16 cellular contexts compared by ENCODE assay signal in genomic region chr17:48486557-48486956, GRCh38. TPM values are rescaled to one million over a fixed set of nuclear protein-coding genes. Genes with fewer than 3 reads are reported as not detected.
DNase-seq lines count a peak whose midpoint lies in the region; ATAC-seq and TF ChIP-seq lines count a peak whose summit lies in the region.
"Had no signal": no experiment of that assay in that cellular context is flagged by ENCODE, and none has a peak within 500 bp of the region (broad histone marks: within the 10 kb centered on the region; RNA-seq: fewer than 3 reads in every experiment).

No MANE protein-coding gene starts in this region.

- peak overlapping the region in 1 of 2 experiments; percentile 75; a peak in 2 of 4 replicates for H4K8ac ChIP-seq in IMR-90 (ENCODE audit: low read depth in 2 of 2, low read length in 2 of 2)

- H3K4me3 ChIP-seq in IMR-90 (ENCODE audit: insufficient read depth, low read depth, low read length) (no peak overlapping the region), astrocyte of the spinal cord (ENCODE audit: low read depth, low read length) (no peak overlapping the region)
- H3K4me3 ChIP-seq: gastrocnemius medialis, Peyer's patch had no signal

- peak overlapping the region; percentile 91 for H2BK120ac ChIP-seq in IMR-90 (ENCODE audit: low read depth, low read length)

- WGBS in IMR-90 (ENCODE audit: extremely low coverage in 2 of 2, insufficient read length in 1 of 2), 2 experiments = 0% methylated on average over 4 of the region's 5 CpGs; no CpG with 5 or more reads in 1 of the 2 experiments

- H3K4ac ChIP-seq in IMR-90 (ENCODE audit: low read depth, low read length) = peak overlapping the region; percentile 85

- peak overlapping the region; percentile 79 for H2AK5ac ChIP-seq in IMR-90 (ENCODE audit: low read depth, low read length)

- peak overlapping the region; percentile 2; the same call in 1 of the 2 replicates for H3K27ac ChIP-seq in IMR-90 (ENCODE audit: insufficient read depth, low read length)
- H3K27ac ChIP-seq: gastrocnemius medialis, Peyer's patch had no signal

- H4K5ac ChIP-seq in IMR-90 (ENCODE audit: low read depth, low read length) = no peak overlapping the region

- peaks cover 0 to 30% of the 10 kb centered on the region in 2 experiments; a peak in 2 of 4 replicates for H3K79me1 ChIP-seq in IMR-90 (ENCODE audit: low read depth in 1 of 2, low read length in 2 of 2)

- H2AFZ ChIP-seq in IMR-90 (replicated peaks; ENCODE audit: low read length, poor library complexity) = peak overlapping the region; percentile 41

- peak overlapping the region; percentile 91; the same call in 2 of the 3 replicates for H2BK15ac ChIP-seq in IMR-90 (ENCODE audit: low read depth, low read length)

- H2AK9ac ChIP-seq in IMR-90 (replicated peaks; ENCODE audit: low read depth, low read length, poor library complexity) = peak overlapping the region; percentile 45

- H3K27me3 ChIP-seq in IMR-90 (ENCODE audit: control insufficient read depth, insufficient read depth, low read length) = no peaks in the 10 kb centered on the region
- H3K27me3 ChIP-seq: Peyer's patch had no signal

- peak overlapping the region; percentile 51; the same call in 1 of the 2 replicates for H3K56ac ChIP-seq in IMR-90 (ENCODE audit: extremely low read depth, insufficient read depth, low read length)

- POLR2A ChIA-PET in IMR-90 (lab: Charles Lee; ENCODE audit: unreplicated experiment) = no interaction called here

- CTCF ChIA-PET in IMR-90 (lab: Yijun Ruan, JAX) = interaction anchor here (0.6 to 1.2 kb wide), 7 partner anchors 9 to 135 kb away, joined by 3 to 10 read pairs (median 5); partner anchors contain the start of gene HOXB5

- peak; percentile 9 for TF ChIP-seq CTCF in AG09319 (IDR thresholded peaks at IDR 0.05; ENCODE audit: low read depth, low read length)
- TF ChIP-seq CTCF in IMR-90 (conservative IDR thresholded peaks at IDR 0.05; ENCODE audit: low read depth, low read length) = peak; percentile 71
- TF ChIP-seq CTCF in astrocyte of the spinal cord (IDR thresholded peaks at IDR 0.05; ENCODE audit: low read depth, low read length) = peak; percentile 51

- TF ChIP-seq RAD21 in IMR-90 (IDR thresholded peaks at IDR 0.05; ENCODE audit: low read length) = peak; percentile 78

- H3K14ac ChIP-seq in IMR-90 (replicated peaks; ENCODE audit: low read depth, low read length) = peak overlapping the region; percentile 82

- peak overlapping the region; percentile 69 for H2BK5ac ChIP-seq in IMR-90 (ENCODE audit: low read depth, low read length, poor library complexity, severe bottlenecking)

- in situ Hi-C loops in IMR-90 (cut with MboI; ENCODE audit: low sequenced_read_pairs) (no loop called here), astrocyte of the spinal cord (cut with HindIII; ENCODE audit: low sequenced_read_pairs) (no loop called here)

- intact Hi-C loops in IMR-90 (cut with micrococcal nuclease) = no loop called here

- peak overlapping the region; percentile 47; the same call in 1 of the 2 replicates for H3K18ac ChIP-seq in IMR-90 (ENCODE audit: low read depth, low read length)

- peak; percentile 52 for DNase-seq in AG09319 (ENCODE audit: extremely low read depth, low read depth)
- peak; percentile 100 for DNase-seq in IMR-90
- peak; percentile 99 for DNase-seq in astrocyte of the spinal cord (ENCODE audit: low read depth, low spot score)
- DNase-seq in kidney glomerular epithelial cell (lab: John Stamatoyannopoulos, UW) = peak; percentile 92
- DNase-seq in activated naive CD4-positive, alpha-beta T cell treated with Interleukin-2 at 50 U/mL for 16 hours = no peak
- no peak for DNase-seq in NCI-H345 (lab: John Stamatoyannopoulos, UW)
- DNase-seq: activated CD4-positive, alpha-beta T cell treated with anti-CD3 and anti-CD28 coated beads, Interleukin-2, amount 10 ng/mL, durations not matched to agents 24 days and 14 days; activated naive CD8-positive, alpha-beta T cell treated with anti-CD3 and anti-CD28 coated beads, Interleukin-2, amount 10 ng/mL, durations not matched to agents 7 days and 5 days; CD8-positive, alpha-beta T cell; gastrocnemius medialis; naive B cell; NCI-H146; Peyer's patch had no signal

- BruUV-seq in IMR-90 (replicated peaks; lab: Mats Ljungman, UMichigan) = no TSS peak

- H3K23ac ChIP-seq in IMR-90 (ENCODE audit: low read depth, low read length) = peak overlapping the region; percentile 69

- peak overlapping the region; percentile 19; the same call in 1 of the 2 replicates for H3K4me2 ChIP-seq in IMR-90 (ENCODE audit: low read depth, low read length)

- TF ChIP-seq POLR2A in IMR-90 (IDR thresholded peaks at IDR 0.05; ENCODE audit: low read depth, low read length) = 0 out of 2 replicates have a peak, but pooled peaks have one; percentile 25

- dilution Hi-C loops in IMR-90 (cut with HindIII; ENCODE audit: low sequenced_read_pairs, unreplicated experiment) = no loop called here

- H3K9me3 ChIP-seq in IMR-90 (ENCODE audit: control insufficient read depth, insufficient read depth, low read length) = no peaks in the 10 kb centered on the region
- H3K9me3 ChIP-seq: gastrocnemius medialis, Peyer's patch had no signal

- H3K36me3 ChIP-seq in IMR-90 (ENCODE audit: control insufficient read depth, insufficient read depth, low read length) = no peaks in the 10 kb centered on the region
- H3K36me3 ChIP-seq: gastrocnemius medialis, Peyer's patch had no signal

- ATAC-seq in IMR-90 (ENCODE audit: low read depth) = peak; percentile 73
- no peak for ATAC-seq in HG02938 (IDR thresholded peaks at IDR 0.05; ENCODE audit: unreplicated experiment)
- no peak for ATAC-seq in HG03139 (IDR thresholded peaks at IDR 0.05; ENCODE audit: unreplicated experiment)
- ATAC-seq: CD8-positive, alpha-beta T cell had no signal

- H2BK20ac ChIP-seq in IMR-90 (ENCODE audit: low read depth, low read length) = peak overlapping the region; percentile 91

- H4K91ac ChIP-seq in IMR-90 (ENCODE audit: insufficient read depth, low read depth, low read length) = peak overlapping the region; percentile 63

- peaks cover 22% of the 10 kb centered on the region for H3K4me1 ChIP-seq in IMR-90 (ENCODE audit: control insufficient read depth, insufficient read depth, low read length)
- H3K4me1 ChIP-seq: gastrocnemius medialis had no signal

- H3K9ac ChIP-seq in IMR-90 (ENCODE audit: low read depth, low read length) = no peak overlapping the region

- peaks cover 8% of the 10 kb centered on the region; the same call in 1 of the 2 replicates for H4K20me1 ChIP-seq in IMR-90 (ENCODE audit: insufficient read depth, low read length)

- H3K9me1 ChIP-seq in IMR-90 (ENCODE audit: insufficient read depth, low read length) = peaks cover 18% of the 10 kb centered on the region

TF ChIP-seq in IMR-90, 13 proteins besides CTCF, POLR2A, EP300 and RAD21:
- TF ChIP-seq MAFK (IDR thresholded peaks at IDR 0.05; ENCODE audit: low read depth, low read length) (no peak), RCOR1 (IDR thresholded peaks at IDR 0.05; ENCODE audit: insufficient replicate concordance, low read length) (no peak), BHLHE40 (IDR thresholded peaks at IDR 0.05; ENCODE audit: low read depth, low read length) (peak; percentile 87), RFX5 (IDR thresholded peaks at IDR 0.05; ENCODE audit: low read depth, low read length) (no peak), NFE2L2 (IDR thresholded peaks at IDR 0.05; ENCODE audit: low read depth, low read length) (no peak), ELK1 (IDR thresholded peaks at IDR 0.05; ENCODE audit: borderline replicate concordance, low read depth, low read length) (no peak), CHD1 (IDR thresholded peaks at IDR 0.05; ENCODE audit: low read depth, low read length) (no peak), USF2 (IDR thresholded peaks at IDR 0.05; ENCODE audit: low read depth, low read length) (peak; percentile 87), CEBPB (IDR thresholded peaks at IDR 0.05; ENCODE audit: low read depth, low read length) (no peak), FOS (IDR thresholded peaks at IDR 0.05; ENCODE audit: low read depth, low read length) (peak; percentile 68), SMC3 (IDR thresholded peaks at IDR 0.05; ENCODE audit: low read depth, low read length) (peak; percentile 66), MXI1 (IDR thresholded peaks at IDR 0.05; ENCODE audit: borderline replicate concordance, low read depth, low read length) (peak; percentile 75), MAZ (IDR thresholded peaks at IDR 0.05; ENCODE audit: borderline replicate concordance, low read depth, low read length) (no peak)

RNA-seq across cellular contexts. Expression of gene HOXB1, which starts 44.3 kb away (rescaled TPM):
- not detected in 2 replicates for total RNA-seq in IMR-90 (2012; rRNA removed)
- polyA plus RNA-seq in IMR-90 (2012; rRNA removed) = not detected in 2 replicates
- not detected in 2 replicates for polyA plus RNA-seq in IMR-90 (2012; cell fraction: cytosol; rRNA removed)
- polyA plus RNA-seq in IMR-90 (2012; cell fraction: nucleus; rRNA removed; ENCODE audit: low replicate concordance) = 0.05 TPM in 1 of 2 replicates, not detected in the other
- total RNA-seq: activated CD4-positive, alpha-beta T cell treated with anti-CD3 and anti-CD28 coated beads, Interleukin-2, amount 10 ng/mL, durations not matched to agents 24 days and 14 days; activated naive CD8-positive, alpha-beta T cell treated with anti-CD3 and anti-CD28 coated beads, Interleukin-2, amount 10 ng/mL, durations not matched to agents 7 days and 5 days; CD8-positive, alpha-beta T cell; gastrocnemius medialis; Peyer's patch; temporal lobe had no signal

RNA-seq across cellular contexts. Expression of gene SKAP1, which starts 56.5 kb away (rescaled TPM):
- total RNA-seq in IMR-90 (2012; rRNA removed) = not detected in 2 replicates
- not detected in 2 replicates for polyA plus RNA-seq in IMR-90 (2012; rRNA removed)
- polyA plus RNA-seq in IMR-90 (2012; cell fraction: cytosol; rRNA removed) = not detected in 2 replicates
- polyA plus RNA-seq in IMR-90 (2012; cell fraction: nucleus; rRNA removed; ENCODE audit: low replicate concordance) = not detected in 2 replicates
- total RNA-seq: gastrocnemius medialis had no signal

RNA-seq across cellular contexts. Expression of gene HOXB2, which starts 58.4 kb away (rescaled TPM):
- total RNA-seq in IMR-90 (2012; rRNA removed) = 2.7 and 3.1 TPM in 2 replicates
- polyA plus RNA-seq in IMR-90 (2012; rRNA removed) = 29.9 and 33.8 TPM in 2 replicates
- 31.5 and 50.7 TPM in 2 replicates for polyA plus RNA-seq in IMR-90 (2012; cell fraction: cytosol; rRNA removed)
- 69.3 and 123 TPM in 2 replicates for polyA plus RNA-seq in IMR-90 (2012; cell fraction: nucleus; rRNA removed; ENCODE audit: low replicate concordance)
- total RNA-seq: temporal lobe had no signal

Comparison
In these comparisons a context has a peak if more than half of its experiments do, and no peak if none do; other contexts are left out.
1. DNase-seq: peak in AG09319 (single experiment), IMR-90 (single experiment), astrocyte of the spinal cord (single experiment) and kidney glomerular epithelial cell (single experiment); none in activated naive CD4-positive, alpha-beta T cell treated with Interleukin-2 at 50 U/mL for 16 hours (single experiment) and NCI-H345 (single experiment).
2. CTCF ChIP-seq: peak in every context shown above with its lines; median percentile 71 in IMR-90; 51 in astrocyte of the spinal cord; 9 in AG09319.